In genomic region chr11:65111537-65112225, GRCh38 we compare ENCODE assay signal across 1 cellular context.
TF ChIP-seq lines count a peak whose summit lies in the region.

TSS of gene TM7SF2 (plus strand) at chr11:65111872. CDS start at chr11:65112016, 144 bp downstream.

TF ChIP-seq in GM12878, 131 proteins besides CTCF, POLR2A, EP300 and RAD21 (continued from another document and continues in another):
- TF ChIP-seq, protein P1, sequence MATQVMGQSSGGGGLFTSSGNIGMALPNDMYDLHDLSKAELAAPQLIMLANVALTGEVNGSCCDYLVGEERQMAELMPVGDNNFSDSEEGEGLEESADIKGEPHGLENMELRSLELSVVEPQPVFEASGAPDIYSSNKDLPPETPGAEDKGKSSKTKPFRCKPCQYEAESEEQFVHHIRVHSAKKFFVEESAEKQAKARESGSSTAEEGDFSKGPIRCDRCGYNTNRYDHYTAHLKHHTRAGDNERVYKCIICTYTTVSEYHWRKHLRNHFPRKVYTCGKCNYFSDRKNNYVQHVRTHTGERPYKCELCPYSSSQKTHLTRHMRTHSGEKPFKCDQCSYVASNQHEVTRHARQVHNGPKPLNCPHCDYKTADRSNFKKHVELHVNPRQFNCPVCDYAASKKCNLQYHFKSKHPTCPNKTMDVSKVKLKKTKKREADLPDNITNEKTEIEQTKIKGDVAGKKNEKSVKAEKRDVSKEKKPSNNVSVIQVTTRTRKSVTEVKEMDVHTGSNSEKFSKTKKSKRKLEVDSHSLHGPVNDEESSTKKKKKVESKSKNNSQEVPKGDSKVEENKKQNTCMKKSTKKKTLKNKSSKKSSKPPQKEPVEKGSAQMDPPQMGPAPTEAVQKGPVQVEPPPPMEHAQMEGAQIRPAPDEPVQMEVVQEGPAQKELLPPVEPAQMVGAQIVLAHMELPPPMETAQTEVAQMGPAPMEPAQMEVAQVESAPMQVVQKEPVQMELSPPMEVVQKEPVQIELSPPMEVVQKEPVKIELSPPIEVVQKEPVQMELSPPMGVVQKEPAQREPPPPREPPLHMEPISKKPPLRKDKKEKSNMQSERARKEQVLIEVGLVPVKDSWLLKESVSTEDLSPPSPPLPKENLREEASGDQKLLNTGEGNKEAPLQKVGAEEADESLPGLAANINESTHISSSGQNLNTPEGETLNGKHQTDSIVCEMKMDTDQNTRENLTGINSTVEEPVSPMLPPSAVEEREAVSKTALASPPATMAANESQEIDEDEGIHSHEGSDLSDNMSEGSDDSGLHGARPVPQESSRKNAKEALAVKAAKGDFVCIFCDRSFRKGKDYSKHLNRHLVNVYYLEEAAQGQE (IDR thresholded peaks at IDR 0.05; ENCODE audit: low read depth, low read length), result no peak
- TF ChIP-seq HDGF (IDR thresholded peaks at IDR 0.05) (0 out of 2 replicates have a peak, but pooled peaks have one; percentile 58), ZBTB33 (IDR thresholded peaks at IDR 0.05) (no peak), RUNX3 (IDR thresholded peaks at IDR 0.05; ENCODE audit: low read length) (no peak), BRCA1 (IDR thresholded peaks at IDR 0.05; ENCODE audit: low read depth, low read length) (no peak), RELA (IDR thresholded peaks at IDR 0.05; ENCODE audit: borderline replicate concordance, partially characterized antibody) (no peak), ELK1 (IDR thresholded peaks at IDR 0.05; ENCODE audit: low read depth, low read length) (no peak), MYB (IDR thresholded peaks at IDR 0.05; ENCODE audit: borderline replicate concordance, low read depth, low read length) (no peak), RAD51 (IDR thresholded peaks at IDR 0.05) (no peak), ZNF384 (IDR thresholded peaks at IDR 0.05; ENCODE audit: borderline replicate concordance, low read depth, low read length) (no peak), HDAC2 (IDR thresholded peaks at IDR 0.05) (no peak), SMAD1 (IDR thresholded peaks at IDR 0.05; ENCODE audit: low read depth, partially characterized antibody) (no peak), KAT2A (conservative IDR thresholded peaks at IDR 0.05; ENCODE audit: control insufficient read depth, low read depth, low read length) (no peak), NRF1 (conservative IDR thresholded peaks at IDR 0.05; ENCODE audit: low read depth, low read length) (no peak), PAX8 (IDR thresholded peaks at IDR 0.05) (no peak), CBX3 (IDR thresholded peaks at IDR 0.05; ENCODE audit: borderline replicate concordance, low read depth) (no peak), SUPT20H (IDR thresholded peaks at IDR 0.05; ENCODE audit: borderline replicate concordance, control insufficient read depth, low read depth, low read length) (no peak), ATF7 (IDR thresholded peaks at IDR 0.05; ENCODE audit: low read depth) (no peak), EGR1 (IDR thresholded peaks at IDR 0.05; ENCODE audit: borderline replicate concordance in 1 of 2, low read depth in 2 of 2, low read length in 2 of 2) (peak in 1 of 2 experiments; percentile 47; a peak in 1 of 3 replicates), HDAC6 (IDR thresholded peaks at IDR 0.05; ENCODE audit: unreplicated experiment) (peak; percentile 74), YBX1 (IDR thresholded peaks at IDR 0.05) (no peak), SMAD5 (IDR thresholded peaks at IDR 0.05; ENCODE audit: low read depth) (peak; percentile 46; the same call in 1 of the 2 replicates), SP1 (IDR thresholded peaks at IDR 0.05; ENCODE audit: low read depth, low read length) (peak; percentile 80), FOXM1 (IDR thresholded peaks at IDR 0.05; ENCODE audit: low read depth, low read length) (no peak), CHD2 (IDR thresholded peaks at IDR 0.05; ENCODE audit: borderline replicate concordance, low read depth, low read length) (0 out of 2 replicates have a peak, but pooled peaks have one; percentile 20), CREB1 (IDR thresholded peaks at IDR 0.05; ENCODE audit: low read depth) (peak; percentile 34; the same call in 1 of the 2 replicates), LARP7 (IDR thresholded peaks at IDR 0.05) (no peak), NKRF (conservative IDR thresholded peaks at IDR 0.05) (no peak; the same call in 1 of the 2 replicates), NFIC (IDR thresholded peaks at IDR 0.05; ENCODE audit: low read depth, low read length) (no peak), SMARCA5 (IDR thresholded peaks at IDR 0.05) (no peak), KDM1A (IDR thresholded peaks at IDR 0.05; ENCODE audit: borderline replicate concordance) (no peak), MTA2 (IDR thresholded peaks at IDR 0.05; ENCODE audit: low read depth) (no peak), TARDBP (IDR thresholded peaks at IDR 0.05; ENCODE audit: borderline replicate concordance) (no peak), ASH2L (IDR thresholded peaks at IDR 0.05; ENCODE audit: borderline replicate concordance, low read depth) (no peak), ZNF592 (IDR thresholded peaks at IDR 0.05) (no peak), YY1 (IDR thresholded peaks at IDR 0.05; ENCODE audit: low read depth, low read length) (no peak), NR2C2 (IDR thresholded peaks at IDR 0.05; ENCODE audit: borderline replicate concordance, control insufficient read depth, insufficient read length, low read depth) (no peak), ZNF217 (IDR thresholded peaks at IDR 0.05) (no peak), IKZF1 (conservative IDR thresholded peaks at IDR 0.05) (peak; percentile 36; the same call in 1 of the 2 replicates), MEF2A (IDR thresholded peaks at IDR 0.05; ENCODE audit: insufficient read depth, low read depth, low read length) (no peak)
- TF ChIP-seq, protein P2, sequence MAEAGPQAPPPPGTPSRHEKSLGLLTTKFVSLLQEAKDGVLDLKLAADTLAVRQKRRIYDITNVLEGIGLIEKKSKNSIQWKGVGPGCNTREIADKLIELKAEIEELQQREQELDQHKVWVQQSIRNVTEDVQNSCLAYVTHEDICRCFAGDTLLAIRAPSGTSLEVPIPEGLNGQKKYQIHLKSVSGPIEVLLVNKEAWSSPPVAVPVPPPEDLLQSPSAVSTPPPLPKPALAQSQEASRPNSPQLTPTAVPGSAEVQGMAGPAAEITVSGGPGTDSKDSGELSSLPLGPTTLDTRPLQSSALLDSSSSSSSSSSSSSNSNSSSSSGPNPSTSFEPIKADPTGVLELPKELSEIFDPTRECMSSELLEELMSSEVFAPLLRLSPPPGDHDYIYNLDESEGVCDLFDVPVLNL (IDR thresholded peaks at IDR 0.05; ENCODE audit: low read depth, low read length), result no peak
- TF ChIP-seq, protein P3, sequence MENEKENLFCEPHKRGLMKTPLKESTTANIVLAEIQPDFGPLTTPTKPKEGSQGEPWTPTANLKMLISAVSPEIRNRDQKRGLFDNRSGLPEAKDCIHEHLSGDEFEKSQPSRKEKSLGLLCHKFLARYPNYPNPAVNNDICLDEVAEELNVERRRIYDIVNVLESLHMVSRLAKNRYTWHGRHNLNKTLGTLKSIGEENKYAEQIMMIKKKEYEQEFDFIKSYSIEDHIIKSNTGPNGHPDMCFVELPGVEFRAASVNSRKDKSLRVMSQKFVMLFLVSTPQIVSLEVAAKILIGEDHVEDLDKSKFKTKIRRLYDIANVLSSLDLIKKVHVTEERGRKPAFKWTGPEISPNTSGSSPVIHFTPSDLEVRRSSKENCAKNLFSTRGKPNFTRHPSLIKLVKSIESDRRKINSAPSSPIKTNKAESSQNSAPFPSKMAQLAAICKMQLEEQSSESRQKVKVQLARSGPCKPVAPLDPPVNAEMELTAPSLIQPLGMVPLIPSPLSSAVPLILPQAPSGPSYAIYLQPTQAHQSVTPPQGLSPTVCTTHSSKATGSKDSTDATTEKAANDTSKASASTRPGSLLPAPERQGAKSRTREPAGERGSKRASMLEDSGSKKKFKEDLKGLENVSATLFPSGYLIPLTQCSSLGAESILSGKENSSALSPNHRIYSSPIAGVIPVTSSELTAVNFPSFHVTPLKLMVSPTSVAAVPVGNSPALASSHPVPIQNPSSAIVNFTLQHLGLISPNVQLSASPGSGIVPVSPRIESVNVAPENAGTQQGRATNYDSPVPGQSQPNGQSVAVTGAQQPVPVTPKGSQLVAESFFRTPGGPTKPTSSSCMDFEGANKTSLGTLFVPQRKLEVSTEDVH (IDR thresholded peaks at IDR 0.05; ENCODE audit: low read depth, partially characterized antibody), result no peak
- TF ChIP-seq, protein P4, sequence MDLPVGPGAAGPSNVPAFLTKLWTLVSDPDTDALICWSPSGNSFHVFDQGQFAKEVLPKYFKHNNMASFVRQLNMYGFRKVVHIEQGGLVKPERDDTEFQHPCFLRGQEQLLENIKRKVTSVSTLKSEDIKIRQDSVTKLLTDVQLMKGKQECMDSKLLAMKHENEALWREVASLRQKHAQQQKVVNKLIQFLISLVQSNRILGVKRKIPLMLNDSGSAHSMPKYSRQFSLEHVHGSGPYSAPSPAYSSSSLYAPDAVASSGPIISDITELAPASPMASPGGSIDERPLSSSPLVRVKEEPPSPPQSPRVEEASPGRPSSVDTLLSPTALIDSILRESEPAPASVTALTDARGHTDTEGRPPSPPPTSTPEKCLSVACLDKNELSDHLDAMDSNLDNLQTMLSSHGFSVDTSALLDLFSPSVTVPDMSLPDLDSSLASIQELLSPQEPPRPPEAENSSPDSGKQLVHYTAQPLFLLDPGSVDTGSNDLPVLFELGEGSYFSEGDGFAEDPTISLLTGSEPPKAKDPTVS (IDR thresholded peaks at IDR 0.05; ENCODE audit: low read depth, low read length), result no peak
- TF ChIP-seq, protein P5, sequence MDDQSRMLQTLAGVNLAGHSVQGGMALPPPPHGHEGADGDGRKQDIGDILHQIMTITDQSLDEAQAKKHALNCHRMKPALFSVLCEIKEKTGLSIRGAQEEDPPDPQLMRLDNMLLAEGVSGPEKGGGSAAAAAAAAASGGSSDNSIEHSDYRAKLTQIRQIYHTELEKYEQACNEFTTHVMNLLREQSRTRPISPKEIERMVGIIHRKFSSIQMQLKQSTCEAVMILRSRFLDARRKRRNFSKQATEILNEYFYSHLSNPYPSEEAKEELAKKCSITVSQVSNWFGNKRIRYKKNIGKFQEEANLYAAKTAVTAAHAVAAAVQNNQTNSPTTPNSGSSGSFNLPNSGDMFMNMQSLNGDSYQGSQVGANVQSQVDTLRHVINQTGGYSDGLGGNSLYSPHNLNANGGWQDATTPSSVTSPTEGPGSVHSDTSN (IDR thresholded peaks at IDR 0.05; ENCODE audit: insufficient replicate concordance, low read depth, low read length), result no peak
